In the genomic region with DNA sequence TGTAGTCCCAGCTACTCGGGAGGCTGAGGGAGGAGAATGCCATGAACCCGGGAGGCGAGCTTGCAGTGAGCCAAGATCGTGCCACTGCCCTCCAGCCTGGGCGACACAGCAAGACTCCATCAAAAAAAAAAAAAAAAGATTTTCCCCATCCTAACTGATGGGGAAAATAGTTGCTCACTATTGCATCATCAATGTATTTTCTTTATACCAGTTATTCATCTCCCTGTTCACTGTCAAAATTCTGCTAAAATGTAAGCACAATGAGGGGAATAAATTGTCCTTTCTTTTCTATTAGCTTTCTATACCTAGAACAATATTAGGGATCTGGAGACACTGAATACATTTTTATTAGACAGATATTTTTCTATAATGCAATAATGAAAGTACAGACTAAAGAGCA, we compare ENCODE assay signal across 23 cellular contexts.
DNase-seq lines count a peak whose midpoint lies in the region; ATAC-seq, FAIRE-seq and TF ChIP-seq lines count a peak whose summit lies in the region.
"Had no signal": no experiment of that assay in that cellular context is flagged by ENCODE, and none has a peak within 500 bp of the region (broad histone marks: within the 10 kb centered on the region; RNA-seq: fewer than 3 reads in every experiment).

No MANE protein-coding gene starts in this region.

- TF ChIP-seq POLR2A in HepG2 (IDR thresholded peaks at IDR 0.05; ENCODE audit: insufficient read depth in 1 of 2, low read depth in 2 of 2, low read length in 2 of 2) (no peak), right lobe of liver (IDR thresholded peaks at IDR 0.05) (no peak), K562 (conservative IDR thresholded peaks at IDR 0.05) (no peak)

- H3K4me2 ChIP-seq in HepG2 (ENCODE audit: low read depth, low read length): no peak overlapping the region
- H3K4me2 ChIP-seq in K562 (ENCODE audit: insufficient read depth, low read length): no peak overlapping the region
- H3K4me2 ChIP-seq: A549; BLaER1 treated with 17β-estradiol and CSF1 and Interleukin-3, amounts not matched to agents 10 nM and 100 nM had no signal

- H3K79me2 ChIP-seq in HepG2 (ENCODE audit: insufficient read depth, low read length) (no peaks in the 10 kb centered on the region), K562 (ENCODE audit: control insufficient read depth, insufficient read depth, low read length) (no peaks in the 10 kb centered on the region)

- no peak overlapping the region for H3K27ac Mint-ChIP-seq in activated CD8-positive, alpha-beta T cell treated with anti-CD3 and anti-CD28 coated beads for 36 hours
- H3K27ac Mint-ChIP-seq: B cell; CD4-positive, alpha-beta T cell; CD8-positive, alpha-beta T cell had no signal

- POLR2A ChIA-PET in HepG2 (lab: Yijun Ruan, JAX): no interaction called here
- POLR2A ChIA-PET in K562 (lab: Yijun Ruan, JAX): no interaction called here
- POLR2A ChIA-PET in activated CD8-positive, alpha-beta T cell treated with anti-CD3 and anti-CD28 coated beads for 36 hours (lab: Charles Lee): no interaction called here

- CTCF ChIA-PET in HepG2 (lab: Yijun Ruan, JAX; ENCODE audit: low intra/inter-chr PET ratio, low total read pairs) (no interaction called here), K562 (lab: Yijun Ruan, JAX; ENCODE audit: low intra/inter-chr PET ratio) (no interaction called here)
- CTCF ChIA-PET in activated CD8-positive, alpha-beta T cell treated with anti-CD3 and anti-CD28 coated beads for 36 hours (lab: Charles Lee): no interaction called here

- no peaks in the 10 kb centered on the region for H3K4me1 Mint-ChIP-seq in activated CD8-positive, alpha-beta T cell treated with anti-CD3 and anti-CD28 coated beads for 36 hours (ENCODE audit: low read depth)
- H3K4me1 Mint-ChIP-seq: B cell had no signal

- H3K9me3 Mint-ChIP-seq in activated CD8-positive, alpha-beta T cell treated with anti-CD3 and anti-CD28 coated beads for 36 hours: peaks cover 8% of the 10 kb centered on the region

- in situ Hi-C loops in HepG2 (cut with HindIII; ENCODE audit: extremely low pct_ligation_motif_present, low pct_unique_long_range_greater_than_20kb) (no loop called here), K562 (cut with MboI) (no loop called here)

- H4K20me1 ChIP-seq in HepG2 (ENCODE audit: insufficient read depth, low read length) (no peaks in the 10 kb centered on the region), K562 (replicated peaks; ENCODE audit: control insufficient read depth, insufficient read depth, low read length) (no peaks in the 10 kb centered on the region)
- H4K20me1 ChIP-seq: BLaER1 treated with 17β-estradiol and CSF1 and Interleukin-3, amounts not matched to agents 10 nM and 100 nM had no signal

- FAIRE-seq in HepG2 (lab: Jason Lieb, UNC): no peak
- no peak for FAIRE-seq in K562 (lab: Jason Lieb, UNC)
- FAIRE-seq in kidney (lab: Jason Lieb, UNC): no peak
- FAIRE-seq: A549, G401.6, GM12891, GM19239 had no signal

- DNase-seq in HepG2 (ENCODE audit: low spot score) (no peak), right lobe of liver (no peak), OCI-M1 (lab: John Stamatoyannopoulos, UW) (peak; percentile 38), K562 (ENCODE audit: extremely low read depth in 1 of 4, low spot score in 3 of 4) (no peak), kidney (peak; percentile 39), ascending aorta (ENCODE audit: low spot score in 2 of 2) (no peak)
- DNase-seq in activated CD8-positive, alpha-beta T cell treated with anti-CD3 and anti-CD28 coated beads for 36 hours: no peak
- DNase-seq: AML-193; Caco-2; Calu3; CD4-positive, alpha-beta T cell; CD8-positive, alpha-beta T cell; DMS79 treated with DMSO at 0.1 percent for 48 hours; GF-D8 had no signal

- no peaks in the 10 kb centered on the region for H3K36me3 Mint-ChIP-seq in activated CD8-positive, alpha-beta T cell treated with anti-CD3 and anti-CD28 coated beads for 36 hours (ENCODE audit: low read depth)
- H3K36me3 Mint-ChIP-seq: CD8-positive, alpha-beta T cell had no signal

- H3K27ac ChIP-seq in HepG2 (ENCODE audit: extremely low read length, insufficient read depth, low read length) (no peak overlapping the region), right lobe of liver (no peak overlapping the region), K562 (ENCODE audit: extremely low read depth, low read depth, low read length) (no peak overlapping the region), kidney (ENCODE audit: low read depth in 2 of 2, low read length in 2 of 2) (no peak overlapping the region), ascending aorta (no peak overlapping the region)
- H3K27ac ChIP-seq: 22Rv1; A549; BLaER1 treated with 17β-estradiol and CSF1 and Interleukin-3, amounts not matched to agents 10 nM and 100 nM; C4-2B had no signal

- H3K27me3 ChIP-seq in HepG2 (ENCODE audit: control insufficient read depth in 1 of 2, insufficient read depth in 2 of 2, low read length in 2 of 2): no peaks in the 10 kb centered on the region
- H3K27me3 ChIP-seq in right lobe of liver: no peaks in the 10 kb centered on the region
- no peaks in the 10 kb centered on the region for H3K27me3 ChIP-seq in K562 (ENCODE audit: control insufficient read depth in 2 of 2, insufficient read depth in 2 of 2, low read length in 2 of 2)
- H3K27me3 ChIP-seq in ascending aorta: no peaks in the 10 kb centered on the region

- no peaks in the 10 kb centered on the region for H3K9me1 ChIP-seq in K562 (ENCODE audit: control insufficient read depth, insufficient read depth, low read length)

- intact Hi-C loops in HepG2 (cut with micrococcal nuclease; ENCODE audit: unreplicated experiment): no loop called here
- intact Hi-C loops in right lobe of liver (cut with DNase I): no loop called here
- intact Hi-C loops in K562 (cut with micrococcal nuclease): no loop called here
- intact Hi-C loops in kidney (cut with DNase I): no loop called here
- intact Hi-C loops in ascending aorta (cut with DNase I): no loop called here
- intact Hi-C loops in activated CD8-positive, alpha-beta T cell treated with anti-CD3 and anti-CD28 coated beads for 36 hours (cut with micrococcal nuclease): no loop called here

- ATAC-seq in HepG2 (no peak), right lobe of liver (no peak), K562 (no peak), GM19328 (IDR thresholded peaks at IDR 0.05; ENCODE audit: unreplicated experiment) (no peak)
- no peak for ATAC-seq in activated CD8-positive, alpha-beta T cell treated with anti-CD3 and anti-CD28 coated beads for 36 hours
- ATAC-seq: A549; CD8-positive, alpha-beta T cell had no signal

- H3K4me3 ChIP-seq in HepG2 (replicated peaks in 1 of 3; ENCODE audit: insufficient read depth in 1 of 3, low read depth in 2 of 3, low read length in 3 of 3) (no peak overlapping the region), right lobe of liver (no peak overlapping the region), K562 (no peak overlapping the region), kidney (ENCODE audit: low read length in 2 of 2) (no peak overlapping the region), ascending aorta (no peak overlapping the region)
- H3K4me3 ChIP-seq: A549; BLaER1 treated with 17β-estradiol and CSF1 and Interleukin-3, amounts not matched to agents 10 nM and 100 nM had no signal

- H3K4me1 ChIP-seq in HepG2 (ENCODE audit: insufficient read depth, low read length): no peaks in the 10 kb centered on the region
- H3K4me1 ChIP-seq in right lobe of liver: no peaks in the 10 kb centered on the region
- H3K4me1 ChIP-seq in K562 (replicated peaks in 1 of 2; ENCODE audit: control insufficient read depth in 2 of 2, insufficient read depth in 2 of 2, low read length in 2 of 2): no peaks in the 10 kb centered on the region
- no peaks in the 10 kb centered on the region for H3K4me1 ChIP-seq in kidney (ENCODE audit: control insufficient read depth in 1 of 2, insufficient read depth in 1 of 2, low read depth in 1 of 2, low read length in 2 of 2)
- no peaks in the 10 kb centered on the region for H3K4me1 ChIP-seq in ascending aorta
- H3K4me1 ChIP-seq: A549, Caco-2 had no signal

- H2AFZ ChIP-seq in HepG2 (ENCODE audit: low read length): no peak overlapping the region
- no peak overlapping the region for H2AFZ ChIP-seq in K562 (ENCODE audit: low read depth, low read length)

- no peak overlapping the region for H3K4me3 Mint-ChIP-seq in activated CD8-positive, alpha-beta T cell treated with anti-CD3 and anti-CD28 coated beads for 36 hours
- H3K4me3 Mint-ChIP-seq: B cell; CD4-positive, alpha-beta T cell; CD8-positive, alpha-beta T cell had no signal

- no peak overlapping the region for H3K9ac ChIP-seq in HepG2 (ENCODE audit: insufficient read depth, low read depth, low read length)
- H3K9ac ChIP-seq in K562 (ENCODE audit: insufficient read depth in 1 of 2, low read depth in 2 of 2, low read length in 2 of 2): no peak overlapping the region
- no peak overlapping the region for H3K9ac ChIP-seq in kidney (ENCODE audit: low read length in 2 of 2)
- H3K9ac ChIP-seq: BLaER1 treated with 17β-estradiol and CSF1 and Interleukin-3, amounts not matched to agents 10 nM and 100 nM had no signal

- WGBS in HepG2 (ENCODE audit: low lambda C conversion rate): 8% methylated on average over 2 of the region's 5 CpGs
- 71% methylated on average over 4 of the region's 5 CpGs for WGBS in right lobe of liver (ENCODE audit: insufficient coverage, low coverage, low lambda C conversion rate, missing lambda C conversion rate)
- 0% methylated on average over 3 of the region's 5 CpGs for WGBS in K562 (ENCODE audit: insufficient coverage, low coverage, missing lambda C conversion rate)

- BruUV-seq in HepG2 (replicated peaks; lab: Mats Ljungman, UMichigan) (no TSS peak), K562 (replicated peaks; lab: Mats Ljungman, UMichigan) (no TSS peak)

- no peak for TF ChIP-seq EP300 in HepG2 (IDR thresholded peaks at IDR 0.05; ENCODE audit: low read depth in 2 of 2, low read length in 2 of 2)
- no peak for TF ChIP-seq EP300 in HepG2 (CRISPR knock-in tag; IDR thresholded peaks at IDR 0.05; ENCODE audit: borderline replicate concordance)
- no peak for TF ChIP-seq EP300 in K562 (IDR thresholded peaks at IDR 0.05; ENCODE audit: low read length)

- TF ChIP-seq RAD21 in HepG2 (CRISPR knock-in tag; IDR thresholded peaks at IDR 0.05): no peak
- no peak for TF ChIP-seq RAD21 in K562 (CRISPR knock-in tag; conservative IDR thresholded peaks at IDR 0.05 in 1 of 2, IDR thresholded peaks at IDR 0.05 in 1 of 2)

- H3K36me3 ChIP-seq in HepG2 (replicated peaks in 1 of 2; ENCODE audit: control insufficient read depth in 1 of 2, insufficient read depth in 2 of 2, low read length in 2 of 2) (no peaks in the 10 kb centered on the region), right lobe of liver (no peaks in the 10 kb centered on the region), K562 (ENCODE audit: control insufficient read depth, insufficient read depth, low read length) (no peaks in the 10 kb centered on the region), kidney (ENCODE audit: control insufficient read depth in 1 of 2, insufficient read depth in 2 of 2, low read length in 2 of 2) (no peaks in the 10 kb centered on the region), ascending aorta (no peaks in the 10 kb centered on the region)
- H3K36me3 ChIP-seq: BLaER1 treated with 17β-estradiol and CSF1 and Interleukin-3, amounts not matched to agents 10 nM and 100 nM had no signal

- TF ChIP-seq CTCF in HepG2 (CRISPR knock-in tag; IDR thresholded peaks at IDR 0.05): no peak
- TF ChIP-seq CTCF in right lobe of liver (IDR thresholded peaks at IDR 0.05): no peak
- TF ChIP-seq CTCF in K562 (IDR thresholded peaks at IDR 0.05 in 2 of 3, conservative IDR thresholded peaks at IDR 0.05 in 1 of 3; ENCODE audit: insufficient read depth in 2 of 3, low read depth in 1 of 3, low read length in 3 of 3): no peak
- TF ChIP-seq CTCF in kidney (IDR thresholded peaks at IDR 0.05; ENCODE audit: borderline replicate concordance, extremely low read depth, insufficient read depth): no peak
- TF ChIP-seq CTCF in ascending aorta (IDR thresholded peaks at IDR 0.05): no peak
- TF ChIP-seq CTCF in activated CD8-positive, alpha-beta T cell treated with anti-CD3 and anti-CD28 coated beads for 36 hours (IDR thresholded peaks at IDR 0.05): no peak

- H3K27me3 Mint-ChIP-seq in activated CD8-positive, alpha-beta T cell treated with anti-CD3 and anti-CD28 coated beads for 36 hours: no peaks in the 10 kb centered on the region
- H3K27me3 Mint-ChIP-seq: B cell; CD4-positive, alpha-beta T cell had no signal

- H3K9me3 ChIP-seq in HepG2 (ENCODE audit: low read length): peaks cover 60% of the 10 kb centered on the region
- H3K9me3 ChIP-seq in right lobe of liver: no peaks in the 10 kb centered on the region
- H3K9me3 ChIP-seq in K562 (replicated peaks; ENCODE audit: control insufficient read depth, insufficient read depth, low read depth, low read length): peaks cover 3% of the 10 kb centered on the region; the same call in 1 of the 2 replicates
- peaks cover 0 to 5% of the 10 kb centered on the region in 2 donors for H3K9me3 ChIP-seq in kidney (ENCODE audit: control insufficient read depth in 1 of 2, low read length in 2 of 2)
- H3K9me3 ChIP-seq in ascending aorta: peaks cover 9 to 16% of the 10 kb centered on the region in 2 donors
- H3K9me3 ChIP-seq: Caco-2 had no signal

Comparison
In these comparisons a context has a peak if more than half of its experiments do, and no peak if none do; other contexts are left out.
1. DNase-seq: peak in OCI-M1 (single experiment) and kidney (single experiment); none in HepG2 (single experiment), right lobe of liver (0 of 3), K562 (0 of 4), ascending aorta (0 of 2) and activated CD8-positive, alpha-beta T cell treated with anti-CD3 and anti-CD28 coated beads for 36 hours (single experiment).